In genomic region chr1:114219247-114219872, GRCh38 we compare ENCODE assay signal across 9 cellular contexts.
A peak's percentile ranks its signal among the peaks of the same experiment; 100 is the strongest.
DNase-seq lines count a peak whose midpoint lies in the region; ATAC-seq and TF ChIP-seq lines count a peak whose summit lies in the region.
"Had no signal": no experiment of that assay in that cellular context is flagged by ENCODE, and none has a peak within 500 bp of the region (broad histone marks: within the 10 kb centered on the region; RNA-seq: fewer than 3 reads in every experiment).

No MANE protein-coding gene starts in this region.

- peak; percentile 40 for TF ChIP-seq CTCF in Panc1 (IDR thresholded peaks at IDR 0.05)
- peak; percentile 32 for TF ChIP-seq CTCF in fibroblast of pulmonary artery (IDR thresholded peaks at IDR 0.05; ENCODE audit: low read length, missing control alignments)
- TF ChIP-seq CTCF in sigmoid colon (IDR thresholded peaks at IDR 0.05) = peak in 1 of 4 experiments; percentile 29

- intact Hi-C loops in Panc1 (cut with micrococcal nuclease; ENCODE audit: unreplicated experiment) (no loop called here), sigmoid colon (cut with DNase I) (no loop called here)

- CTCF ChIA-PET in Panc1 (lab: Charles Lee) = no interaction called here

- DNase-seq in GM23248 (peak; percentile 25), Panc1 (ENCODE audit: low read depth, low spot score) (no peak), fibroblast of pulmonary artery (ENCODE audit: low read depth) (peak; percentile 22), sigmoid colon (no peak), NCI-H2107 (lab: John Stamatoyannopoulos, UW) (no peak), midbrain (lab: John Stamatoyannopoulos, UW) (no peak)
- DNase-seq: activated T-cell treated with anti-CD3 and anti-CD28 coated beads, Interleukin-2, amount 50 U/mL, for 72 hours had no signal

- in situ Hi-C loops in GM23248 (cut with MboI) = no loop called here
- in situ Hi-C loops in Panc1 (cut with HindIII; ENCODE audit: low pct_unique_long_range_greater_than_20kb, low sequenced_read_pairs) = no loop called here

- BruUV-seq in Panc1 (replicated peaks; lab: Mats Ljungman, UMichigan) = no TSS peak

- ATAC-seq in Panc1 = no peak
- ATAC-seq in GM19455 (IDR thresholded peaks at IDR 0.05; ENCODE audit: unreplicated experiment) = no peak
- no peak for ATAC-seq in HG03457 (IDR thresholded peaks at IDR 0.05; ENCODE audit: unreplicated experiment)
- ATAC-seq: activated T-cell treated with anti-CD3 and anti-CD28 coated beads, Interleukin-2, amount 50 U/mL, for 72 hours had no signal

- POLR2A ChIA-PET in Panc1 (lab: Charles Lee) = no interaction called here

- no peaks in the 10 kb centered on the region for H3K27me3 ChIP-seq in GM23248 (replicated peaks; ENCODE audit: insufficient read depth)
- H3K27me3 ChIP-seq in Panc1 (ENCODE audit: control insufficient read depth, insufficient read depth, low read length) = no peaks in the 10 kb centered on the region; the same call in 1 of the 2 replicates
- no peaks in the 10 kb centered on the region for H3K27me3 ChIP-seq in sigmoid colon

- H3K4me2 ChIP-seq in GM23248 (ENCODE audit: unreplicated experiment) = peak overlapping the region; percentile 51

- no peak overlapping the region for H3K27ac ChIP-seq in GM23248
- no peak overlapping the region for H3K27ac ChIP-seq in Panc1 (ENCODE audit: low read length)
- peak overlapping the region in 3 of 4 donors; percentile 33 to 58 (median 51) for H3K27ac ChIP-seq in sigmoid colon

- H3K4me1 ChIP-seq in GM23248 (ENCODE audit: insufficient read depth) (no peaks in the 10 kb centered on the region), Panc1 (ENCODE audit: control insufficient read depth, insufficient read depth, low read length) (no peaks in the 10 kb centered on the region), sigmoid colon (peaks cover 0 to 22% (median 7%) of the 10 kb centered on the region in 4 donors)

- H3F3A ChIP-seq in GM23248 (ENCODE audit: insufficient read depth) = no peaks in the 10 kb centered on the region

- H3K4me3 ChIP-seq in GM23248 (peak overlapping the region; percentile 29), Panc1 (ENCODE audit: low read depth in 2 of 2, low read length in 2 of 2) (0 out of 4 replicates have a peak overlapping the region, but pooled peaks of 1 of the 2 experiments have one; percentile 8), fibroblast of pulmonary artery (replicated peaks; ENCODE audit: low read depth, low read length) (peak overlapping the region; percentile 31), sigmoid colon (peak overlapping the region in 3 of 4 donors; percentile 8 to 36 (median 25))

- no peak for TF ChIP-seq POLR2A in sigmoid colon (IDR thresholded peaks at IDR 0.05)

- H3K79me2 ChIP-seq in GM23248 (ENCODE audit: insufficient read depth) = no peaks in the 10 kb centered on the region

- WGBS in GM23248 (ENCODE audit: low coverage in 1 of 2, low lambda C conversion rate in 2 of 2, missing lambda C conversion rate in 2 of 2), 2 experiments = 7 to 11% methylated on average over 6 of the region's 6 CpGs
- WGBS in sigmoid colon, 2 donors = 47 to 58% methylated on average over 6 of the region's 6 CpGs

- H3K36me3 ChIP-seq in GM23248 (ENCODE audit: low read depth) (no peaks in the 10 kb centered on the region), Panc1 (ENCODE audit: control insufficient read depth, insufficient read depth, low read length) (no peaks in the 10 kb centered on the region), sigmoid colon (no peaks in the 10 kb centered on the region)

- H3K9me2 ChIP-seq in GM23248 (ENCODE audit: insufficient read depth) = no peaks in the 10 kb centered on the region

- TF ChIP-seq EP300 in sigmoid colon (IDR thresholded peaks at IDR 0.05) = no peak

- no peaks in the 10 kb centered on the region for H4K20me1 ChIP-seq in GM23248 (ENCODE audit: insufficient read depth)

- H3K9me3 ChIP-seq in GM23248 (ENCODE audit: low read depth) = no peaks in the 10 kb centered on the region
- no peaks in the 10 kb centered on the region for H3K9me3 ChIP-seq in Panc1 (ENCODE audit: control insufficient read depth, insufficient read depth, low read depth, low read length)
- H3K9me3 ChIP-seq in sigmoid colon = no peaks in the 10 kb centered on the region

- H2AFZ ChIP-seq in GM23248 = peak overlapping the region; percentile 65

- peak overlapping the region; percentile 22; the same call in 1 of the 2 replicates for H3K9ac ChIP-seq in GM23248

Comparison
In these comparisons a context has a peak if more than half of its experiments do, and no peak if none do; other contexts are left out.
1. DNase-seq: peak in GM23248 (single experiment) and fibroblast of pulmonary artery (single experiment); none in Panc1 (single experiment), sigmoid colon (single experiment), NCI-H2107 (single experiment) and midbrain (single experiment).
2. H3K27ac ChIP-seq: peak in sigmoid colon (3 of 4); none in GM23248 (single experiment) and Panc1 (single experiment).